ENCODE assay signal across 1 cellular context in the genomic region with DNA sequence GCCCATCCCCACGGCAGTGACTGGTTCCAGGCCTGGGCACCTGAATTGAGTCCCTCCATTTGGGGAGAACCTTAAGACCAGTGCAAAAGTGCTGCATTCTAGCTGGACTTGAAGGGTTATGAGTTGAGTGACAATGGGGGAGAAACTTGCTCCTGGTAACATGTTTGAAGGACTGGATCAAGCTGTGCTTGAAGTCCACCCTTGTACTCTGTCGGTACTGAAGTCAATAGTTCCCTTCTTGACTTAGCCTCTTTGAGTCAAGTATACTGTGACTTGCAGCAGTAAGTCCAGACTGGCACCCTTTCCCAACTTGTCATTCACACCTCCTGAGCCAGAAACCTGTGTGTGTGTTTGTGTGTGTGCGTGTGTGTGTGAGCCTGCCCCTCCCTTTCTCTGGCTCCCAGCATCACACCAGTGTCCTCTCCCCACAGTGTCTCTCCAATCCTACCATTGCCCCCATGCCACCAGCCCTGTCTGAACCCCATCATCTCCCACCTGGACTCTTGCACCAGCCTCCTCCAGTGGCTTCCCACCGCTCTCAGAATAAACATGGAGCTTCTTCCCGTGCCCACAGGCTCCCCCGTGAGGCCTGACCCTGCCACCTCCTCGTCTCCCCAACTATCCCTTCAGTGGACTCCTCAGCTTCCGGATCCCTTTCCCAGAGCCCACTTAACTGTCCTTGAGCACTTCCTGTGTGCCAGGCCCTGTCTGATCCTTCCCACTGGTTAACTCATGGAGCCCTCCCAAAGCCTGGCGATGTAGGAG.
TF ChIP-seq lines count a peak whose summit lies in the region.

No MANE protein-coding gene starts in this region.

TF ChIP-seq in GM23338, 12 proteins besides CTCF, POLR2A, EP300 and RAD21:
- TF ChIP-seq EZH2 (IDR thresholded peaks at IDR 0.05; ENCODE audit: low read depth, unreplicated experiment) = no peak
- no peak for TF ChIP-seq CREB1 (CRISPR knock-in tag; IDR thresholded peaks at IDR 0.05; ENCODE audit: low read depth)
- TF ChIP-seq JUNB (IDR thresholded peaks at IDR 0.05; ENCODE audit: unreplicated experiment) = no peak
- TF ChIP-seq, protein P1, sequence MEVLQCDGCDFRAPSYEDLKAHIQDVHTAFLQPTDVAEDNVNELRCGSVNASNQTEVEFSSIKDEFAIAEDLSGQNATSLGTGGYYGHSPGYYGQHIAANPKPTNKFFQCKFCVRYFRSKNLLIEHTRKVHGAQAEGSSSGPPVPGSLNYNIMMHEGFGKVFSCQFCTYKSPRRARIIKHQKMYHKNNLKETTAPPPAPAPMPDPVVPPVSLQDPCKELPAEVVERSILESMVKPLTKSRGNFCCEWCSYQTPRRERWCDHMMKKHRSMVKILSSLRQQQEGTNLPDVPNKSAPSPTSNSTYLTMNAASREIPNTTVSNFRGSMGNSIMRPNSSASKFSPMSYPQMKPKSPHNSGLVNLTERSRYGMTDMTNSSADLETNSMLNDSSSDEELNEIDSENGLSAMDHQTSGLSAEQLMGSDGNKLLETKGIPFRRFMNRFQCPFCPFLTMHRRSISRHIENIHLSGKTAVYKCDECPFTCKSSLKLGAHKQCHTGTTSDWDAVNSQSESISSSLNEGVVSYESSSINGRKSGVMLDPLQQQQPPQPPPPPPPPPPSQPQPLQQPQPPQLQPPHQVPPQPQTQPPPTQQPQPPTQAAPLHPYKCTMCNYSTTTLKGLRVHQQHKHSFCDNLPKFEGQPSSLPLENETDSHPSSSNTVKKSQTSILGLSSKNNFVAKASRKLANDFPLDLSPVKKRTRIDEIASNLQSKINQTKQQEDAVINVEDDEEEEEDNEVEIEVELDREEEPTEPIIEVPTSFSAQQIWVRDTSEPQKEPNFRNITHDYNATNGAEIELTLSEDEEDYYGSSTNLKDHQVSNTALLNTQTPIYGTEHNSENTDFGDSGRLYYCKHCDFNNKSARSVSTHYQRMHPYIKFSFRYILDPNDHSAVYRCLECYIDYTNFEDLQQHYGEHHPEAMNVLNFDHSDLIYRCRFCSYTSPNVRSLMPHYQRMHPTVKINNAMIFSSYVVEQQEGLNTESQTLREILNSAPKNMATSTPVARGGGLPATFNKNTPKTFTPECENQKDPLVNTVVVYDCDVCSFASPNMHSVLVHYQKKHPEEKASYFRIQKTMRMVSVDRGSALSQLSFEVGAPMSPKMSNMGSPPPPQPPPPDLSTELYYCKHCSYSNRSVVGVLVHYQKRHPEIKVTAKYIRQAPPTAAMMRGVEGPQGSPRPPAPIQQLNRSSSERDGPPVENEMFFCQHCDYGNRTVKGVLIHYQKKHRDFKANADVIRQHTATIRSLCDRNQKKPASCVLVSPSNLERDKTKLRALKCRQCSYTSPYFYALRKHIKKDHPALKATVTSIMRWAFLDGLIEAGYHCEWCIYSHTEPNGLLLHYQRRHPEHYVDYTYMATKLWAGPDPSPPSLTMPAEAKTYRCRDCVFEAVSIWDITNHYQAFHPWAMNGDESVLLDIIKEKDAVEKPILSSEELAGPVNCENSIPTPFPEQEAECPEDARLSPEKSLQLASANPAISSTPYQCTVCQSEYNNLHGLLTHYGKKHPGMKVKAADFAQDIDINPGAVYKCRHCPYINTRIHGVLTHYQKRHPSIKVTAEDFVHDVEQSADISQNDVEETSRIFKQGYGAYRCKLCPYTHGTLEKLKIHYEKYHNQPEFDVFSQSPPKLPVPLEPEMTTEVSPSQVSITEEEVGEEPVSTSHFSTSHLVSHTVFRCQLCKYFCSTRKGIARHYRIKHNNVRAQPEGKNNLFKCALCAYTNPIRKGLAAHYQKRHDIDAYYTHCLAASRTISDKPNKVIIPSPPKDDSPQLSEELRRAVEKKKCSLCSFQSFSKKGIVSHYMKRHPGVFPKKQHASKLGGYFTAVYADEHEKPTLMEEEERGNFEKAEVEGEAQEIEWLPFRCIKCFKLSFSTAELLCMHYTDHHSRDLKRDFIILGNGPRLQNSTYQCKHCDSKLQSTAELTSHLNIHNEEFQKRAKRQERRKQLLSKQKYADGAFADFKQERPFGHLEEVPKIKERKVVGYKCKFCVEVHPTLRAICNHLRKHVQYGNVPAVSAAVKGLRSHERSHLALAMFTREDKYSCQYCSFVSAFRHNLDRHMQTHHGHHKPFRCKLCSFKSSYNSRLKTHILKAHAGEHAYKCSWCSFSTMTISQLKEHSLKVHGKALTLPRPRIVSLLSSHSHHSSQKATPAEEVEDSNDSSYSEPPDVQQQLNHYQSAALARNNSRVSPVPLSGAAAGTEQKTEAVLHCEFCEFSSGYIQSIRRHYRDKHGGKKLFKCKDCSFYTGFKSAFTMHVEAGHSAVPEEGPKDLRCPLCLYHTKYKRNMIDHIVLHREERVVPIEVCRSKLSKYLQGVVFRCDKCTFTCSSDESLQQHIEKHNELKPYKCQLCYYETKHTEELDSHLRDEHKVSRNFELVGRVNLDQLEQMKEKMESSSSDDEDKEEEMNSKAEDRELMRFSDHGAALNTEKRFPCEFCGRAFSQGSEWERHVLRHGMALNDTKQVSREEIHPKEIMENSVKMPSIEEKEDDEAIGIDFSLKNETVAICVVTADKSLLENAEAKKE (CRISPR knock-in tag; IDR thresholded peaks at IDR 0.05) = no peak
- TF ChIP-seq STAT1 (IDR thresholded peaks at IDR 0.05; ENCODE audit: unreplicated experiment) = no peak
- TF ChIP-seq NANOG (IDR thresholded peaks at IDR 0.05; ENCODE audit: borderline replicate concordance) = no peak
- TF ChIP-seq, protein P2, sequence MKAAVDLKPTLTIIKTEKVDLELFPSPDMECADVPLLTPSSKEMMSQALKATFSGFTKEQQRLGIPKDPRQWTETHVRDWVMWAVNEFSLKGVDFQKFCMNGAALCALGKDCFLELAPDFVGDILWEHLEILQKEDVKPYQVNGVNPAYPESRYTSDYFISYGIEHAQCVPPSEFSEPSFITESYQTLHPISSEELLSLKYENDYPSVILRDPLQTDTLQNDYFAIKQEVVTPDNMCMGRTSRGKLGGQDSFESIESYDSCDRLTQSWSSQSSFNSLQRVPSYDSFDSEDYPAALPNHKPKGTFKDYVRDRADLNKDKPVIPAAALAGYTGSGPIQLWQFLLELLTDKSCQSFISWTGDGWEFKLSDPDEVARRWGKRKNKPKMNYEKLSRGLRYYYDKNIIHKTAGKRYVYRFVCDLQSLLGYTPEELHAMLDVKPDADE (IDR thresholded peaks at IDR 0.05) = no peak
- no peak for TF ChIP-seq POLR2AphosphoS5 (IDR thresholded peaks at IDR 0.05; ENCODE audit: low read depth)
- TF ChIP-seq EZH2phosphoT487 (IDR thresholded peaks at IDR 0.05; ENCODE audit: unreplicated experiment) = no peak
- TF ChIP-seq ZNF114 (CRISPR knock-in tag; IDR thresholded peaks at IDR 0.05) = no peak
- TF ChIP-seq ZNF331 (CRISPR knock-in tag; IDR thresholded peaks at IDR 0.05; ENCODE audit: low read depth) = no peak
